ENCODE assay signal across 12 cellular contexts in genomic region chr6:11179978-11180303, GRCh38. TPM values are rescaled to one million over a fixed set of nuclear protein-coding genes. Genes with fewer than 3 reads are reported as not detected.
A peak's percentile ranks its signal among the peaks of the same experiment; 100 is the strongest.
DNase-seq lines count a peak whose midpoint lies in the region; ATAC-seq, FAIRE-seq and TF ChIP-seq lines count a peak whose summit lies in the region.
"Had no signal": no experiment of that assay in that cellular context is flagged by ENCODE, and none has a peak within 500 bp of the region (broad histone marks: within the 10 kb centered on the region; RNA-seq: fewer than 3 reads in every experiment).

No MANE protein-coding gene starts in this region.

- peaks cover 2 to 11% of the 10 kb centered on the region in 2 experiments; a peak in 4 of 5 replicates for H3K36me3 ChIP-seq in HepG2 (replicated peaks in 1 of 2; ENCODE audit: control insufficient read depth in 1 of 2, insufficient read depth in 2 of 2, low read length in 2 of 2)
- peaks cover 0 to 6% (median 2%) of the 10 kb centered on the region in 4 donors for H3K36me3 ChIP-seq in right lobe of liver

- 78% methylated on average over 3 of the region's 3 CpGs for whole genome bisulfite sequencing in HepG2 (ENCODE audit: low lambda C conversion rate)
- 73% methylated on average over 3 of the region's 3 CpGs for WGBS in right lobe of liver (ENCODE audit: insufficient coverage, low coverage, low lambda C conversion rate, missing lambda C conversion rate)

- H3K27me3 Mint-ChIP-seq in WTC11 (ENCODE audit: low read depth) = no peaks in the 10 kb centered on the region
- H3K27me3 Mint-ChIP-seq in mesothelial cell of epicardium (ENCODE audit: low read depth) = no peaks in the 10 kb centered on the region
- no peaks in the 10 kb centered on the region for H3K27me3 Mint-ChIP-seq in activated CD4-positive, alpha-beta memory T cell treated with anti-CD3 and anti-CD28 coated beads, Interleukin-2, amount 10 ng/mL, durations not matched to agents 7 days and 5 days

- H3K36me3 Mint-ChIP-seq in WTC11 = peaks cover 24% of the 10 kb centered on the region
- peaks cover 29% of the 10 kb centered on the region for H3K36me3 Mint-ChIP-seq in mesothelial cell of epicardium
- peaks cover 30% of the 10 kb centered on the region for H3K36me3 Mint-ChIP-seq in activated CD4-positive, alpha-beta memory T cell treated with anti-CD3 and anti-CD28 coated beads, Interleukin-2, amount 10 ng/mL, durations not matched to agents 7 days and 5 days (ENCODE audit: low read depth)

- intact Hi-C loops in HepG2 (cut with micrococcal nuclease; ENCODE audit: unreplicated experiment) (loop anchor here (10.0 kb wide), 1 partner anchor 395 kb away; no protein-coding TSS in a partner anchor), right lobe of liver (cut with DNase I) (no loop called here)

- no peak for TF ChIP-seq CTCF in HepG2 (CRISPR knock-in tag; IDR thresholded peaks at IDR 0.05)
- TF ChIP-seq CTCF in right lobe of liver (IDR thresholded peaks at IDR 0.05) = no peak
- TF ChIP-seq CTCF in WTC11 (IDR thresholded peaks at IDR 0.05) = no peak
- no peak for TF ChIP-seq CTCF in mesothelial cell of epicardium (IDR thresholded peaks at IDR 0.05; ENCODE audit: unreplicated experiment)

- no peaks in the 10 kb centered on the region for H3K79me2 ChIP-seq in HepG2 (ENCODE audit: insufficient read depth, low read length)

- H3K9ac ChIP-seq in HepG2 (ENCODE audit: insufficient read depth, low read depth, low read length) = peak overlapping the region; percentile 7; the same call in 1 of the 2 replicates

- in situ Hi-C loops in HepG2 (cut with HindIII; ENCODE audit: extremely low pct_ligation_motif_present, low pct_unique_long_range_greater_than_20kb) = no loop called here

- H3K4me1 Mint-ChIP-seq in WTC11 (peaks cover 22% of the 10 kb centered on the region), mesothelial cell of epicardium (peaks cover 11% of the 10 kb centered on the region)
- no peaks in the 10 kb centered on the region for H3K4me1 Mint-ChIP-seq in activated CD4-positive, alpha-beta memory T cell treated with anti-CD3 and anti-CD28 coated beads, Interleukin-2, amount 10 ng/mL, durations not matched to agents 7 days and 5 days

- no peaks in the 10 kb centered on the region for H3K9me3 ChIP-seq in HepG2 (ENCODE audit: low read length)
- H3K9me3 ChIP-seq in right lobe of liver = no peaks in the 10 kb centered on the region

- H2AFZ ChIP-seq in HepG2 (ENCODE audit: low read length) = no peak overlapping the region
- H2AFZ ChIP-seq: PC-9 had no signal

- no peak for FAIRE-seq in HepG2 (lab: Jason Lieb, UNC)

- TF ChIP-seq RAD21 in HepG2 (CRISPR knock-in tag; IDR thresholded peaks at IDR 0.05) = no peak

- POLR2A ChIA-PET in HepG2 (lab: Yijun Ruan, JAX) = interaction anchor here (0.8 to 1.5 kb wide), 4 partner anchors 10 to 120 kb away, joined by 3 to 17 read pairs (median 6); partner anchors contain the start of gene NEDD9
- POLR2A ChIA-PET in WTC11 (lab: Charles Lee) = interaction anchor here (0.6 to 1.0 kb wide), 2 partner anchors 13 to 83 kb away, joined by 3 to 4 read pairs; no protein-coding TSS in a partner anchor
- POLR2A ChIA-PET in activated CD4-positive, alpha-beta memory T cell treated with anti-CD3 and anti-CD28 coated beads, Interleukin-2, amount 10 ng/mL, durations not matched to agents 7 days and 5 days (lab: Charles Lee) = interaction anchor here (1.4 to 2.1 kb wide), 3 partner anchors 19 to 56 kb away, joined by 3 to 5 read pairs (median 3); partner anchors contain the start of gene NEDD9

- H3K4me1 ChIP-seq in HepG2 (ENCODE audit: insufficient read depth, low read length) (peaks cover 40% of the 10 kb centered on the region), right lobe of liver (no peaks in the 10 kb centered on the region)

- peaks cover 13% of the 10 kb centered on the region; the same call in 1 of the 2 replicates for H4K20me1 ChIP-seq in HepG2 (ENCODE audit: insufficient read depth, low read length)

- CTCF ChIA-PET in HepG2 (lab: Yijun Ruan, JAX; ENCODE audit: low intra/inter-chr PET ratio, low total read pairs) = no interaction called here
- CTCF ChIA-PET in WTC11 (lab: Charles Lee) = interaction anchor here (1.5 to 2.1 kb wide), 2 partner anchors 62 to 317 kb away, joined by 6 to 7 read pairs; no protein-coding TSS in a partner anchor
- CTCF ChIA-PET in activated CD4-positive, alpha-beta memory T cell treated with anti-CD3 and anti-CD28 coated beads, Interleukin-2, amount 10 ng/mL, durations not matched to agents 7 days and 5 days (lab: Charles Lee) = no interaction called here

- H3K9me3 Mint-ChIP-seq in WTC11 = peaks cover 20% of the 10 kb centered on the region
- H3K9me3 Mint-ChIP-seq in mesothelial cell of epicardium = peaks cover 20% of the 10 kb centered on the region
- no peaks in the 10 kb centered on the region for H3K9me3 Mint-ChIP-seq in activated CD4-positive, alpha-beta memory T cell treated with anti-CD3 and anti-CD28 coated beads, Interleukin-2, amount 10 ng/mL, durations not matched to agents 7 days and 5 days

- BruUV-seq in HepG2 (replicated peaks; lab: Mats Ljungman, UMichigan) = no TSS peak

- no peak overlapping the region for H3K4me3 Mint-ChIP-seq in WTC11
- H3K4me3 Mint-ChIP-seq in mesothelial cell of epicardium = no peak overlapping the region
- H3K4me3 Mint-ChIP-seq in activated CD4-positive, alpha-beta memory T cell treated with anti-CD3 and anti-CD28 coated beads, Interleukin-2, amount 10 ng/mL, durations not matched to agents 7 days and 5 days = no peak overlapping the region
- H3K4me3 Mint-ChIP-seq: CD8-positive, alpha-beta T cell had no signal

- TF ChIP-seq EP300 in HepG2 (IDR thresholded peaks at IDR 0.05; ENCODE audit: low read depth in 2 of 2, low read length in 2 of 2) = no peak
- no peak for TF ChIP-seq EP300 in HepG2 (CRISPR knock-in tag; IDR thresholded peaks at IDR 0.05; ENCODE audit: borderline replicate concordance)

- H3K4me3 ChIP-seq in HepG2 (replicated peaks in 1 of 3; ENCODE audit: insufficient read depth in 1 of 3, low read depth in 2 of 3, low read length in 3 of 3) (no peak overlapping the region), right lobe of liver (no peak overlapping the region)
- H3K4me3 ChIP-seq: PC-9 had no signal

- DNase-seq in HepG2 (ENCODE audit: low spot score) (no peak), right lobe of liver (no peak), WTC11 (ENCODE audit: low spot score) (no peak), mesothelial cell of epicardium (ENCODE audit: low spot score in 2 of 2, unreplicated experiment in 2 of 2) (no peak), NCI-H2107 (lab: John Stamatoyannopoulos, UW) (no peak)
- DNase-seq in activated CD4-positive, alpha-beta memory T cell treated with anti-CD3 and anti-CD28 coated beads, Interleukin-2, amount 10 ng/mL, durations not matched to agents 7 days and 5 days = no peak
- DNase-seq: CD8-positive, alpha-beta T cell; HCEC 1CT; NCI-H446; NCI-H774; PC-9 had no signal

- TF ChIP-seq POLR2A in HepG2 (IDR thresholded peaks at IDR 0.05; ENCODE audit: insufficient read depth in 1 of 2, low read depth in 2 of 2, low read length in 2 of 2) = no peak
- no peak for TF ChIP-seq POLR2A in right lobe of liver (IDR thresholded peaks at IDR 0.05)

- ATAC-seq in HepG2 (peak; percentile 42), right lobe of liver (no peak), WTC11 (peak; percentile 71), HG02678 (IDR thresholded peaks at IDR 0.05; ENCODE audit: unreplicated experiment) (no peak)
- ATAC-seq: CD8-positive, alpha-beta T cell had no signal

- H3K27me3 ChIP-seq in HepG2 (ENCODE audit: control insufficient read depth in 1 of 2, insufficient read depth in 2 of 2, low read length in 2 of 2) (no peaks in the 10 kb centered on the region), right lobe of liver (no peaks in the 10 kb centered on the region)

- H3K27ac Mint-ChIP-seq in WTC11 (peak overlapping the region; percentile 1; the same call in 1 of the 2 replicates), mesothelial cell of epicardium (peak overlapping the region; percentile 80)
- no peak overlapping the region for H3K27ac Mint-ChIP-seq in activated CD4-positive, alpha-beta memory T cell treated with anti-CD3 and anti-CD28 coated beads, Interleukin-2, amount 10 ng/mL, durations not matched to agents 7 days and 5 days
- H3K27ac Mint-ChIP-seq: CD8-positive, alpha-beta T cell had no signal

- H3K27ac ChIP-seq in HepG2 (ENCODE audit: extremely low read length, insufficient read depth, low read length) = peak overlapping the region; percentile 11
- no peak overlapping the region for H3K27ac ChIP-seq in right lobe of liver
- H3K27ac ChIP-seq: PC-9 had no signal

- peak overlapping the region; percentile 34; the same call in 1 of the 2 replicates for H3K4me2 ChIP-seq in HepG2 (ENCODE audit: low read depth, low read length)
- H3K4me2 ChIP-seq: PC-9 had no signal

TF ChIP-seq in WTC11, 78 proteins besides CTCF, POLR2A, EP300 and RAD21 (continues in another document):
- no peak for TF ChIP-seq TEAD1 (CRISPR knock-in tag; IDR thresholded peaks at IDR 0.05)
- TF ChIP-seq ETV6 (CRISPR knock-in tag; IDR thresholded peaks at IDR 0.05) = no peak

RNA-seq across cellular contexts. Expression of gene NEDD9, which starts 52.5 kb away (rescaled TPM):
- total RNA-seq in HepG2 (2016; rRNA removed; fragmentation: Illumina TruSeq; extraction: Trizol) (27.1 and 31.4 TPM in 2 replicates), right lobe of liver (10 to 100 TPM in 4 of 6 experiments, 1 to 10 TPM in 2; 5.1 to 59.8 (median 26.2) TPM), WTC11 (2021) (7.0 to 9.8 TPM (median 8.3 TPM) in 3 replicates), mesothelial cell of epicardium (25.5 to 28.6 TPM (median 27.4 TPM) in 3 replicates)
- total RNA-seq in HepG2 (2016; cell fraction: cytosol; rRNA removed; fragmentation: Illumina TruSeq; extraction: Trizol; ENCODE audit: low read depth) = 3.1 and 3.2 TPM in 2 replicates
- total RNA-seq in HepG2 (2016; cell fraction: insoluble cytoplasmic fraction; rRNA removed; fragmentation: Illumina TruSeq; extraction: Trizol) = 25.2 and 29.8 TPM in 2 replicates
- total RNA-seq in HepG2 (2016; cell fraction: membrane; rRNA removed; fragmentation: Illumina TruSeq; extraction: Trizol) = 11.6 and 12.3 TPM in 2 replicates
- 24.2 and 25.4 TPM in 2 replicates for total RNA-seq in HepG2 (2016; cell fraction: nucleus; rRNA removed; fragmentation: Illumina TruSeq; extraction: Trizol)
- 363 and 389 TPM in 2 replicates for polyA plus RNA-seq in HepG2 (2011; rRNA removed)
- polyA plus RNA-seq in HepG2 (2011; cell fraction: cytosol; rRNA removed) = 249 and 284 TPM in 2 replicates
- 241 and 254 TPM in 2 replicates for polyA plus RNA-seq in HepG2 (2011; cell fraction: nucleus; rRNA removed)
- polyA plus RNA-seq in HepG2 (2012) = 141 and 166 TPM in 2 replicates
- polyA plus RNA-seq in HepG2 (2016; cell fraction: cytosol; fragmentation: Illumina TruSeq; extraction: Trizol; ENCODE audit: low read depth) = 1.5 and 2.0 TPM in 2 replicates
- 26.5 and 29.0 TPM in 2 replicates for polyA plus RNA-seq in HepG2 (2016; cell fraction: insoluble cytoplasmic fraction; fragmentation: Illumina TruSeq; extraction: Trizol; ENCODE audit: low read depth)
- polyA plus RNA-seq in HepG2 (2016; cell fraction: membrane; fragmentation: Illumina TruSeq; extraction: Trizol; ENCODE audit: low read depth) = 4.0 and 4.8 TPM in 2 replicates
- polyA plus RNA-seq in HepG2 (2016; cell fraction: nucleus; fragmentation: Illumina TruSeq; extraction: Trizol; ENCODE audit: insufficient read depth, low read depth) = 28.0 and 29.7 TPM in 2 replicates
- 3.4 and 577 TPM in 2 replicates for polyA minus RNA-seq in HepG2 (2011; rRNA and poly(A)+ RNA removed; ENCODE audit: low replicate concordance)
- polyA minus RNA-seq in HepG2 (2011; cell fraction: cytosol; rRNA and poly(A)+ RNA removed) = 263 and 295 TPM in 2 replicates
- 268 and 334 TPM in 2 replicates for polyA minus RNA-seq in HepG2 (2011; cell fraction: nucleus; rRNA and poly(A)+ RNA removed)
- 10 to 100 TPM; 60.1 to 64.8 TPM for total RNA-seq in activated CD4-positive, alpha-beta memory T cell treated with anti-CD3 and anti-CD28 coated beads, Interleukin-2, amount 10 ng/mL, durations not matched to agents 7 days and 5 days

Comparison
In these comparisons a context has a peak if more than half of its experiments do, and no peak if none do; other contexts are left out.
1. ATAC-seq: peak in HepG2 (single experiment) and WTC11 (single experiment); none in right lobe of liver (0 of 4) and HG02678 (single experiment).